1 cellular context compared by ENCODE assay signal in the genomic region with DNA sequence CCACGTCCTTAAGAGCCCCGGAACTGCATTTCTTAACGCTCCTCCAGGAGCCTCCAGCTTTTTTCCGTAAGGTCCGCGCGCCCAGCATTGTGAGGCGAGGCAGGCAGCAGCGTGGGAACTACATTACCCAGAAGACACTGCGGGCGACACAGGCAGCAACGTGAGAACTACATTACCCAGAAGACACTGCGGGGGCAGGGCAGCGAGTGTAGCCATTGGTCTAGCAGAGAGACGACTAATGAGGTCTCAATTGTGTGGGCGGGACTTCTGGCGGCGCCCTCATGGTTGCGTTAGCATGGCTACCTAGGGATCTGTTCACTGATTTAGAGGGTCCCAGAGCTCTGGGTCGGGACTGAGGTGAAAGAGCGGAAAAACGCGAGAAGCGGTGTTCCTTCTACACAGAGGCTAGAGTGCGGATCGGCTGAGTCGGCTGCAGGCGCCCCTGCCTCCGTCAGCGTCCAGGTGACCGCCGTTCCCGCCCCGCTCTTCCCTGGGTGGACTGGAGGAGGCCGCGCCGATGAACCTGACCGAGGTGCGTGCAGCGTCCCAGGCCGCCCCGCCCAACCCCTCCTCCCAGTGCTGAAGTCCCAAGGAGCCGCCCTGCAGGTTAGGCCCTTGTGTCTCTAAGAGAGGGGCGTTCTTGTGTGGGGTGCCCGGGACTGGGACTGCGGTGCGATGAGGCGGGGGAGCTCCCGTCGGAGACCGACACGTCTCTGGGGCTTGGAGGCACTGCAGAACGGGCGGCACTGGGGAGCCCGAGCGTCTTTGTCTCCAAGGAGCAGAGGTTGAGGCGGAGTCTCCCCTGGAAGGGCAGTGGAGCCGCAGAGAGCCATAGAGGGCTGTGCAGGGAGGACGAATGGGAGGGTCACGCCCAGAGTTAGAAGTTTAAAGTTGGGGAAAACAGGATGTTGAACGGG.
TF ChIP-seq lines count a peak whose summit lies in the region.

A gene (plus strand): TSS at position 264 of the 917 bp plus-strand sequence. CDS start 254 bp downstream, at position 518.

TF ChIP-seq in HepG2, 621 proteins besides CTCF, POLR2A, EP300 and RAD21 (continued from another document and continues in another):
- TF ChIP-seq, protein P1, sequence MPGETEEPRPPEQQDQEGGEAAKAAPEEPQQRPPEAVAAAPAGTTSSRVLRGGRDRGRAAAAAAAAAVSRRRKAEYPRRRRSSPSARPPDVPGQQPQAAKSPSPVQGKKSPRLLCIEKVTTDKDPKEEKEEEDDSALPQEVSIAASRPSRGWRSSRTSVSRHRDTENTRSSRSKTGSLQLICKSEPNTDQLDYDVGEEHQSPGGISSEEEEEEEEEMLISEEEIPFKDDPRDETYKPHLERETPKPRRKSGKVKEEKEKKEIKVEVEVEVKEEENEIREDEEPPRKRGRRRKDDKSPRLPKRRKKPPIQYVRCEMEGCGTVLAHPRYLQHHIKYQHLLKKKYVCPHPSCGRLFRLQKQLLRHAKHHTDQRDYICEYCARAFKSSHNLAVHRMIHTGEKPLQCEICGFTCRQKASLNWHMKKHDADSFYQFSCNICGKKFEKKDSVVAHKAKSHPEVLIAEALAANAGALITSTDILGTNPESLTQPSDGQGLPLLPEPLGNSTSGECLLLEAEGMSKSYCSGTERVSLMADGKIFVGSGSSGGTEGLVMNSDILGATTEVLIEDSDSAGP (CRISPR knock-in tag; IDR thresholded peaks at IDR 0.05; ENCODE audit: borderline replicate concordance): peak; percentile 74; the same call in 1 of the 2 replicates
- peak; percentile 86 for TF ChIP-seq MIXL1 (CRISPR knock-in tag; IDR thresholded peaks at IDR 0.05)
- no peak for TF ChIP-seq U2AF1 (optimal IDR thresholded peaks at IDR 0.05; ENCODE audit: low read depth, low read length)
- TF ChIP-seq, protein P2, sequence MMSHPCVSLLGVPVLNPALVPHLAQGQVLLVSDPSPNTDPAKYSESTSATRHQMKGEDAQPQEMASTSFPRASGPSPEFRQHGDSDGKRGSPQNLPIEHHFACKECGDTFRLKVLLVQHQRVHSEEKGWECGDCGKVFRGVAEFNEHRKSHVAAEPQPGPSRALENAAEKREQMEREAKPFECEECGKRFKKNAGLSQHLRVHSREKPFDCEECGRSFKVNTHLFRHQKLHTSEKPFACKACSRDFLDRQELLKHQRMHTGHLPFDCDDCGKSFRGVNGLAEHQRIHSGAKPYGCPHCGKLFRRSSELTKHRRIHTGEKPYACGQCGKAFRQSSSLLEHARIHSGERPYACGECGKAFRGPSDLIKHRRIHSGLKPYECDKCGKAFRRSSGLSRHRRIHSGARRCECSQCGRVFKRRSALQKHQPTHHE (CRISPR knock-in tag; IDR thresholded peaks at IDR 0.05; ENCODE audit: borderline replicate concordance): peak; percentile 62; the same call in 1 of the 2 replicates
- no peak for TF ChIP-seq CENPX (CRISPR knock-in tag; IDR thresholded peaks at IDR 0.05)
- TF ChIP-seq, protein P3, sequence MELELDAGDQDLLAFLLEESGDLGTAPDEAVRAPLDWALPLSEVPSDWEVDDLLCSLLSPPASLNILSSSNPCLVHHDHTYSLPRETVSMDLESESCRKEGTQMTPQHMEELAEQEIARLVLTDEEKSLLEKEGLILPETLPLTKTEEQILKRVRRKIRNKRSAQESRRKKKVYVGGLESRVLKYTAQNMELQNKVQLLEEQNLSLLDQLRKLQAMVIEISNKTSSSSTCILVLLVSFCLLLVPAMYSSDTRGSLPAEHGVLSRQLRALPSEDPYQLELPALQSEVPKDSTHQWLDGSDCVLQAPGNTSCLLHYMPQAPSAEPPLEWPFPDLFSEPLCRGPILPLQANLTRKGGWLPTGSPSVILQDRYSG (CRISPR knock-in tag; IDR thresholded peaks at IDR 0.05): no peak
- TF ChIP-seq, protein P4, sequence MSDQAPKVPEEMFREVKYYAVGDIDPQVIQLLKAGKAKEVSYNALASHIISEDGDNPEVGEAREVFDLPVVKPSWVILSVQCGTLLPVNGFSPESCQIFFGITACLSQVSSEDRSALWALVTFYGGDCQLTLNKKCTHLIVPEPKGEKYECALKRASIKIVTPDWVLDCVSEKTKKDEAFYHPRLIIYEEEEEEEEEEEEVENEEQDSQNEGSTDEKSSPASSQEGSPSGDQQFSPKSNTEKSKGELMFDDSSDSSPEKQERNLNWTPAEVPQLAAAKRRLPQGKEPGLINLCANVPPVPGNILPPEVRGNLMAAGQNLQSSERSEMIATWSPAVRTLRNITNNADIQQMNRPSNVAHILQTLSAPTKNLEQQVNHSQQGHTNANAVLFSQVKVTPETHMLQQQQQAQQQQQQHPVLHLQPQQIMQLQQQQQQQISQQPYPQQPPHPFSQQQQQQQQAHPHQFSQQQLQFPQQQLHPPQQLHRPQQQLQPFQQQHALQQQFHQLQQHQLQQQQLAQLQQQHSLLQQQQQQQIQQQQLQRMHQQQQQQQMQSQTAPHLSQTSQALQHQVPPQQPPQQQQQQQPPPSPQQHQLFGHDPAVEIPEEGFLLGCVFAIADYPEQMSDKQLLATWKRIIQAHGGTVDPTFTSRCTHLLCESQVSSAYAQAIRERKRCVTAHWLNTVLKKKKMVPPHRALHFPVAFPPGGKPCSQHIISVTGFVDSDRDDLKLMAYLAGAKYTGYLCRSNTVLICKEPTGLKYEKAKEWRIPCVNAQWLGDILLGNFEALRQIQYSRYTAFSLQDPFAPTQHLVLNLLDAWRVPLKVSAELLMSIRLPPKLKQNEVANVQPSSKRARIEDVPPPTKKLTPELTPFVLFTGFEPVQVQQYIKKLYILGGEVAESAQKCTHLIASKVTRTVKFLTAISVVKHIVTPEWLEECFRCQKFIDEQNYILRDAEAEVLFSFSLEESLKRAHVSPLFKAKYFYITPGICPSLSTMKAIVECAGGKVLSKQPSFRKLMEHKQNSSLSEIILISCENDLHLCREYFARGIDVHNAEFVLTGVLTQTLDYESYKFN (CRISPR knock-in tag; conservative IDR thresholded peaks at IDR 0.05): 0 out of 2 replicates have a peak, but pooled peaks have one; percentile 27
- TF ChIP-seq, protein P5, sequence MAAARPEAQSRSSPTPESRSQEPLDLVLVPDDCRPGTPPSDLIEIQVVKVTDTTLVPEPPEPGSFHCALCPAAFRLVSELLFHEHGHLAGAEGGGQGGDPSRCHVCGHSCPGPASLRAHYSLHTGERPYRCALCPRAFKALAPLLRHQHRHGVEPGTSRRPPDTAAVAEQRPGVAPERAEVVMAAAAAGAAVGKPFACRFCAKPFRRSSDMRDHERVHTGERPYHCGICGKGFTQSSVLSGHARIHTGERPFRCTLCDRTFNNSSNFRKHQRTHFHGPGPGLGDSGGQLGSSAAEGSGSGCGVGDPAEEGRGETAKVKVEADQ (CRISPR knock-in tag; IDR thresholded peaks at IDR 0.05; ENCODE audit: borderline replicate concordance): no peak
- peak; percentile 54 for TF ChIP-seq SALL1 (CRISPR knock-in tag; IDR thresholded peaks at IDR 0.05)
- TF ChIP-seq ZFP37 (CRISPR knock-in tag; IDR thresholded peaks at IDR 0.05; ENCODE audit: borderline replicate concordance): no peak
- TF ChIP-seq ZNF136 (CRISPR knock-in tag; IDR thresholded peaks at IDR 0.05; ENCODE audit: low read depth): no peak
- no peak; the same call in 1 of the 2 replicates for TF ChIP-seq ZNF451 (CRISPR knock-in tag; IDR thresholded peaks at IDR 0.05)
- no peak; the same call in none of the 2 replicates for TF ChIP-seq ZNF543 (CRISPR knock-in tag; IDR thresholded peaks at IDR 0.05)
- TF ChIP-seq JUNB (CRISPR knock-in tag; IDR thresholded peaks at IDR 0.05; ENCODE audit: borderline replicate concordance): no peak
- TF ChIP-seq ZNF615 (CRISPR knock-in tag; IDR thresholded peaks at IDR 0.05; ENCODE audit: borderline replicate concordance): no peak
- TF ChIP-seq MXI1 (IDR thresholded peaks at IDR 0.05; ENCODE audit: borderline replicate concordance, low read depth, low read length): peak; percentile 94; the same call in 2 of the 3 replicates
- TF ChIP-seq CCDC6 (CRISPR knock-in tag; IDR thresholded peaks at IDR 0.05): 0 out of 2 replicates have a peak, but pooled peaks have one; percentile 20
- TF ChIP-seq, protein P6, sequence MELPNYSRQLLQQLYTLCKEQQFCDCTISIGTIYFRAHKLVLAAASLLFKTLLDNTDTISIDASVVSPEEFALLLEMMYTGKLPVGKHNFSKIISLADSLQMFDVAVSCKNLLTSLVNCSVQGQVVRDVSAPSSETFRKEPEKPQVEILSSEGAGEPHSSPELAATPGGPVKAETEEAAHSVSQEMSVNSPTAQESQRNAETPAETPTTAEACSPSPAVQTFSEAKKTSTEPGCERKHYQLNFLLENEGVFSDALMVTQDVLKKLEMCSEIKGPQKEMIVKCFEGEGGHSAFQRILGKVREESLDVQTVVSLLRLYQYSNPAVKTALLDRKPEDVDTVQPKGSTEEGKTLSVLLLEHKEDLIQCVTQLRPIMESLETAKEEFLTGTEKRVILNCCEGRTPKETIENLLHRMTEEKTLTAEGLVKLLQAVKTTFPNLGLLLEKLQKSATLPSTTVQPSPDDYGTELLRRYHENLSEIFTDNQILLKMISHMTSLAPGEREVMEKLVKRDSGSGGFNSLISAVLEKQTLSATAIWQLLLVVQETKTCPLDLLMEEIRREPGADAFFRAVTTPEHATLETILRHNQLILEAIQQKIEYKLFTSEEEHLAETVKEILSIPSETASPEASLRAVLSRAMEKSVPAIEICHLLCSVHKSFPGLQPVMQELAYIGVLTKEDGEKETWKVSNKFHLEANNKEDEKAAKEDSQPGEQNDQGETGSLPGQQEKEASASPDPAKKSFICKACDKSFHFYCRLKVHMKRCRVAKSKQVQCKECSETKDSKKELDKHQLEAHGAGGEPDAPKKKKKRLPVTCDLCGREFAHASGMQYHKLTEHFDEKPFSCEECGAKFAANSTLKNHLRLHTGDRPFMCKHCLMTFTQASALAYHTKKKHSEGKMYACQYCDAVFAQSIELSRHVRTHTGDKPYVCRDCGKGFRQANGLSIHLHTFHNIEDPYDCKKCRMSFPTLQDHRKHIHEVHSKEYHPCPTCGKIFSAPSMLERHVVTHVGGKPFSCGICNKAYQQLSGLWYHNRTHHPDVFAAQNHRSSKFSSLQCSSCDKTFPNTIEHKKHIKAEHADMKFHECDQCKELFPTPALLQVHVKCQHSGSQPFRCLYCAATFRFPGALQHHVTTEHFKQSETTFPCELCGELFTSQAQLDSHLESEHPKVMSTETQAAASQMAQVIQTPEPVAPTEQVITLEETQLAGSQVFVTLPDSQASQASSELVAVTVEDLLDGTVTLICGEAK (IDR thresholded peaks at IDR 0.05): no peak
- TF ChIP-seq, protein P6 (CRISPR knock-in tag; IDR thresholded peaks at IDR 0.05): peak; percentile 18; the same call in 1 of the 2 replicates
- no peak for TF ChIP-seq ZSCAN25 (CRISPR knock-in tag; IDR thresholded peaks at IDR 0.05)
- TF ChIP-seq, protein P7, sequence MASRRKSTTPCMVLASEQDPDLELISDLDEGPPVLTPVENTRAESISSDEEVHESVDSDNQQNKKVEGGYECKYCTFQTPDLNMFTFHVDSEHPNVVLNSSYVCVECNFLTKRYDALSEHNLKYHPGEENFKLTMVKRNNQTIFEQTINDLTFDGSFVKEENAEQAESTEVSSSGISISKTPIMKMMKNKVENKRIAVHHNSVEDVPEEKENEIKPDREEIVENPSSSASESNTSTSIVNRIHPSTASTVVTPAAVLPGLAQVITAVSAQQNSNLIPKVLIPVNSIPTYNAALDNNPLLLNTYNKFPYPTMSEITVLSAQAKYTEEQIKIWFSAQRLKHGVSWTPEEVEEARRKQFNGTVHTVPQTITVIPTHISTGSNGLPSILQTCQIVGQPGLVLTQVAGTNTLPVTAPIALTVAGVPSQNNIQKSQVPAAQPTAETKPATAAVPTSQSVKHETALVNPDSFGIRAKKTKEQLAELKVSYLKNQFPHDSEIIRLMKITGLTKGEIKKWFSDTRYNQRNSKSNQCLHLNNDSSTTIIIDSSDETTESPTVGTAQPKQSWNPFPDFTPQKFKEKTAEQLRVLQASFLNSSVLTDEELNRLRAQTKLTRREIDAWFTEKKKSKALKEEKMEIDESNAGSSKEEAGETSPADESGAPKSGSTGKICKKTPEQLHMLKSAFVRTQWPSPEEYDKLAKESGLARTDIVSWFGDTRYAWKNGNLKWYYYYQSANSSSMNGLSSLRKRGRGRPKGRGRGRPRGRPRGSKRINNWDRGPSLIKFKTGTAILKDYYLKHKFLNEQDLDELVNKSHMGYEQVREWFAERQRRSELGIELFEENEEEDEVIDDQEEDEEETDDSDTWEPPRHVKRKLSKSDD (CRISPR knock-in tag; IDR thresholded peaks at IDR 0.05; ENCODE audit: low read depth): no peak
- no peak for TF ChIP-seq ZNF713 (CRISPR knock-in tag; IDR thresholded peaks at IDR 0.05)
- no peak; the same call in 1 of the 2 replicates for TF ChIP-seq ZFP36L2 (CRISPR knock-in tag; IDR thresholded peaks at IDR 0.05)
- TF ChIP-seq CAMTA2 (CRISPR knock-in tag; IDR thresholded peaks at IDR 0.05; ENCODE audit: borderline replicate concordance): peak; percentile 69; the same call in 1 of the 2 replicates
- TF ChIP-seq ZNF7 (CRISPR knock-in tag; IDR thresholded peaks at IDR 0.05): no peak
- no peak for TF ChIP-seq NR3C1 (CRISPR knock-in tag; IDR thresholded peaks at IDR 0.05)
- no peak for TF ChIP-seq SRSF1 (optimal IDR thresholded peaks at IDR 0.05; ENCODE audit: low read depth, low read length)
- TF ChIP-seq, protein P8, sequence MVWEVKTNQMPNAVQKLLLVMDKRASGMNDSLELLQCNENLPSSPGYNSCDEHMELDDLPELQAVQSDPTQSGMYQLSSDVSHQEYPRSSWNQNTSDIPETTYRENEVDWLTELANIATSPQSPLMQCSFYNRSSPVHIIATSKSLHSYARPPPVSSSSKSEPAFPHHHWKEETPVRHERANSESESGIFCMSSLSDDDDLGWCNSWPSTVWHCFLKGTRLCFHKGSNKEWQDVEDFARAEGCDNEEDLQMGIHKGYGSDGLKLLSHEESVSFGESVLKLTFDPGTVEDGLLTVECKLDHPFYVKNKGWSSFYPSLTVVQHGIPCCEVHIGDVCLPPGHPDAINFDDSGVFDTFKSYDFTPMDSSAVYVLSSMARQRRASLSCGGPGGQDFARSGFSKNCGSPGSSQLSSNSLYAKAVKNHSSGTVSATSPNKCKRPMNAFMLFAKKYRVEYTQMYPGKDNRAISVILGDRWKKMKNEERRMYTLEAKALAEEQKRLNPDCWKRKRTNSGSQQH (CRISPR knock-in tag; IDR thresholded peaks at IDR 0.05; ENCODE audit: low read depth): no peak
- no peak for TF ChIP-seq ZNF468 (CRISPR knock-in tag; IDR thresholded peaks at IDR 0.05)
